Comparison of ENCODE assay signal across 8 cellular contexts in genomic region chr7:69564454-69565417, GRCh38. TPM values are rescaled to one million over a fixed set of nuclear protein-coding genes. Genes with fewer than 3 reads are reported as not detected.
DNase-seq lines count a peak whose midpoint lies in the region; ATAC-seq and TF ChIP-seq lines count a peak whose summit lies in the region.

No MANE protein-coding gene starts in this region.

- no peak overlapping the region for H3K27ac ChIP-seq in hepatocyte

- H3K4me3 ChIP-seq in GM12865 (ENCODE audit: low read depth, low read length) (no peak overlapping the region), hepatocyte (no peak overlapping the region)

- no peak overlapping the region for H3K4me3 Mint-ChIP-seq in activated naive CD8-positive, alpha-beta T cell treated with anti-CD3 and anti-CD28 coated beads for 36 hours
- H3K4me3 Mint-ChIP-seq in immature natural killer cell: no peak overlapping the region

- H3K9me3 Mint-ChIP-seq in activated naive CD8-positive, alpha-beta T cell treated with anti-CD3 and anti-CD28 coated beads for 36 hours: no peaks in the 10 kb centered on the region
- H3K9me3 Mint-ChIP-seq in immature natural killer cell: no peaks in the 10 kb centered on the region

- no peaks in the 10 kb centered on the region for H3K36me3 Mint-ChIP-seq in activated naive CD8-positive, alpha-beta T cell treated with anti-CD3 and anti-CD28 coated beads for 36 hours
- no peaks in the 10 kb centered on the region for H3K36me3 Mint-ChIP-seq in immature natural killer cell

- DNase-seq in GM12865 (ENCODE audit: low read depth): peak; percentile 80
- DNase-seq in NCI-H748 treated with DMSO at 0.1 percent for 48 hours (lab: John Stamatoyannopoulos, UW): peak; percentile 77
- peak; percentile 82 for DNase-seq in hepatocyte (ENCODE audit: low spot score)
- no peak for DNase-seq in activated naive CD8-positive, alpha-beta T cell treated with anti-CD3 and anti-CD28 coated beads for 36 hours
- DNase-seq in activated CD4-positive, alpha-beta T cell treated with anti-CD3 and anti-CD28 coated beads for 1 hour: no peak
- DNase-seq in OCI-M2 (lab: John Stamatoyannopoulos, UW; ENCODE audit: unreplicated experiment): no peak
- no peak for DNase-seq in immature natural killer cell

- TF ChIP-seq CTCF in GM12865 (IDR thresholded peaks at IDR 0.05; ENCODE audit: insufficient read depth, low read depth, low read length, missing control alignments) (no peak), hepatocyte (IDR thresholded peaks at IDR 0.05; ENCODE audit: poor library complexity) (no peak)

- peaks cover 5% of the 10 kb centered on the region for H3K4me1 ChIP-seq in hepatocyte (ENCODE audit: insufficient read depth)

- no peak overlapping the region for H3K27ac Mint-ChIP-seq in activated naive CD8-positive, alpha-beta T cell treated with anti-CD3 and anti-CD28 coated beads for 36 hours
- no peak overlapping the region for H3K27ac Mint-ChIP-seq in immature natural killer cell

- no peak overlapping the region for H2AFZ ChIP-seq in hepatocyte

- H3K27me3 Mint-ChIP-seq in activated naive CD8-positive, alpha-beta T cell treated with anti-CD3 and anti-CD28 coated beads for 36 hours: no peaks in the 10 kb centered on the region
- H3K27me3 Mint-ChIP-seq in immature natural killer cell (ENCODE audit: low read depth in 3 of 3): peaks cover 2 to 8% (median 4%) of the 10 kb centered on the region in 3 donors

- peaks cover 15% of the 10 kb centered on the region for H3K27me3 ChIP-seq in hepatocyte

- H3K9me2 ChIP-seq in hepatocyte (replicated peaks; ENCODE audit: insufficient read depth): no peaks in the 10 kb centered on the region

- 58% methylated on average over 7 of the region's 7 CpGs for WGBS in hepatocyte (ENCODE audit: low lambda C conversion rate, missing lambda C conversion rate)

- no peaks in the 10 kb centered on the region for H4K20me1 ChIP-seq in hepatocyte (ENCODE audit: insufficient read depth, poor library complexity, severe bottlenecking)

- no peaks in the 10 kb centered on the region for H3K79me2 ChIP-seq in hepatocyte

- peak; percentile 81 for ATAC-seq in HG03064 (IDR thresholded peaks at IDR 0.05; ENCODE audit: low read depth, unreplicated experiment)

- H3K4me2 ChIP-seq in hepatocyte: peak overlapping the region; percentile 47

- H3K4me1 Mint-ChIP-seq in activated naive CD8-positive, alpha-beta T cell treated with anti-CD3 and anti-CD28 coated beads for 36 hours: no peaks in the 10 kb centered on the region
- no peaks in the 10 kb centered on the region for H3K4me1 Mint-ChIP-seq in immature natural killer cell

- no peaks in the 10 kb centered on the region for H3K36me3 ChIP-seq in hepatocyte (replicated peaks; ENCODE audit: insufficient read depth, low read depth)

- H3K9me3 ChIP-seq in hepatocyte (ENCODE audit: low read depth): no peaks in the 10 kb centered on the region

RNA-seq across cellular contexts. Expression of gene AUTS2, which starts 33.5 kb away (rescaled TPM):
- total RNA-seq in hepatocyte: 13.0 and 40.9 TPM in 2 replicates
- 34.4 and 40.3 TPM in 2 replicates for polyA plus RNA-seq in hepatocyte
- under 1 TPM; 0.58 to 0.78 TPM for total RNA-seq in activated naive CD8-positive, alpha-beta T cell treated with anti-CD3 and anti-CD28 coated beads for 36 hours
- 10 to 100 TPM in 1 of 3 donors, 1 to 10 TPM in 2; 1.9 to 17.6 (median 8.0) TPM for polyA plus RNA-seq in immature natural killer cell

Comparison
In these comparisons a context has a peak if more than half of its experiments do, and no peak if none do; other contexts are left out.
1. DNase-seq: peak in GM12865 (single experiment), NCI-H748 treated with DMSO at 0.1 percent for 48 hours (single experiment) and hepatocyte (single experiment); none in activated naive CD8-positive, alpha-beta T cell treated with anti-CD3 and anti-CD28 coated beads for 36 hours (single experiment), activated CD4-positive, alpha-beta T cell treated with anti-CD3 and anti-CD28 coated beads for 1 hour (single experiment), OCI-M2 (single experiment) and immature natural killer cell (0 of 3).